10 cellular contexts compared by ENCODE assay signal in the genomic region with DNA sequence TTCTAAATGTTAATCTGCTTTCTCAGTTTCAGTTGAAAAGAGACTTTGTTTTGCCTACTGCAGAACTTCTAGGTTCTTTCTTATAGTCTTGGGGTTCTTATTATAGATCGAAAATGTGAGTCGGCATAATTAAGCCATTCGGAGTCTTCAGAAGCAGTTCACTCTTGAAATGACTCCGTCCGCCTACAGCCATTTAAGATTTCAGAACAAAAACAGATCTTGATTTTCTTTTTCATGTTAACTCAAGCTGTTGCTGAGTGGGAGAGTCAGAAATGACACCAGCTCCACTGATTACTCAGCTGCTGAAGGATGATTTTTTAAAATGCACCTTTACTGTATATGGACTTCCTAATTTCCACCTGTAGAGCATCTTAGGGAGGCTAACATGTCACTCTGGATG. TPM values are rescaled to one million over a fixed set of nuclear protein-coding genes. Genes with fewer than 3 reads are reported as not detected.
DNase-seq lines count a peak whose midpoint lies in the region; ATAC-seq and TF ChIP-seq lines count a peak whose summit lies in the region.
"Had no signal": no experiment of that assay in that cellular context is flagged by ENCODE, and none has a peak within 500 bp of the region (broad histone marks: within the 10 kb centered on the region; RNA-seq: fewer than 3 reads in every experiment).

No MANE protein-coding gene starts in this region.

- peaks cover 46% of the 10 kb centered on the region for H3K4me1 ChIP-seq in foreskin keratinocyte

- TF ChIP-seq CTCF in GM10266 (IDR thresholded peaks at IDR 0.05; ENCODE audit: control insufficient read depth, insufficient read depth, low read depth, missing control alignments) = no peak
- TF ChIP-seq CTCF in foreskin keratinocyte (conservative IDR thresholded peaks at IDR 0.05) = no peak

- peak; percentile 52 for ATAC-seq in GM21381 (IDR thresholded peaks at IDR 0.05; ENCODE audit: unreplicated experiment)
- peak; percentile 43 for ATAC-seq in HG03469 (IDR thresholded peaks at IDR 0.05; ENCODE audit: unreplicated experiment)
- no peak for ATAC-seq in foreskin keratinocyte

- H3K27me3 ChIP-seq in foreskin keratinocyte = no peaks in the 10 kb centered on the region

- DNase-seq in GM10266 (ENCODE audit: extremely low spot score) (peak; percentile 77), foreskin keratinocyte (no peak), SIG-M5 treated with dmso at 0.1 percent for 504 hours (lab: John Stamatoyannopoulos, UW; ENCODE audit: unreplicated experiment) (no peak), NCI-H1694 treated with DMSO at 0.1 percent for 48 hours (lab: John Stamatoyannopoulos, UW) (no peak), NCI-H1092 treated with DMSO at 0.1 percent for 48 hours (lab: John Stamatoyannopoulos, UW) (no peak), SHP77 treated with DMSO at 0.1 percent for 48 hours (lab: John Stamatoyannopoulos, UW) (no peak)
- DNase-seq: aorta, NCI-H2081 treated with DMSO at 0.1 percent for 48 hours had no signal

- H3K27ac ChIP-seq in foreskin keratinocyte = peak overlapping the region; percentile 36

RNA-seq across cellular contexts. Expression of a gene that starts 15.9 kb away (rescaled TPM):
- 10.1 and 19.6 TPM in 2 replicates for total RNA-seq in foreskin keratinocyte
- polyA plus RNA-seq in foreskin keratinocyte = 3.4 and 5.9 TPM in 2 replicates
